ENCODE assay signal across 11 cellular contexts in genomic region chrX:119990995-119991787, GRCh38. TPM values are rescaled to one million over a fixed set of nuclear protein-coding genes. Genes with fewer than 3 reads are reported as not detected.
DNase-seq lines count a peak whose midpoint lies in the region; ATAC-seq and TF ChIP-seq lines count a peak whose summit lies in the region.
"Had no signal": no experiment of that assay in that cellular context is flagged by ENCODE, and none has a peak within 500 bp of the region (broad histone marks: within the 10 kb centered on the region; RNA-seq: fewer than 3 reads in every experiment).

No MANE protein-coding gene starts in this region.

- no peaks in the 10 kb centered on the region for H3K36me3 ChIP-seq in suprapubic skin

- CTCF ChIA-PET in activated naive CD4-positive, alpha-beta T cell treated with anti-CD3 and anti-CD28 coated beads, Interleukin-2, amount 10 ng/mL, durations not matched to agents 7 days and 5 days (lab: Charles Lee): interaction anchor here (1.0 kb wide), 2 partner anchors 9 to 10 kb away, joined by 3 to 4 read pairs; no protein-coding TSS in a partner anchor
- CTCF ChIA-PET in activated CD4-positive, alpha-beta memory T cell treated with anti-CD3 and anti-CD28 coated beads, Interleukin-2, amount 10 ng/mL, durations not matched to agents 7 days and 5 days (lab: Charles Lee): interaction anchor here (0.9 to 1.6 kb wide), 2 partner anchors 10 kb away, joined by 3 to 6 read pairs; no protein-coding TSS in a partner anchor

- H3K4me3 ChIP-seq in suprapubic skin: peak overlapping the region; percentile 41

- 28% methylated on average over 48 of the region's 48 CpGs for WGBS in suprapubic skin

- no peak overlapping the region for H3K27ac Mint-ChIP-seq in activated naive CD4-positive, alpha-beta T cell treated with anti-CD3 and anti-CD28 coated beads, Interleukin-2, amount 10 ng/mL, durations not matched to agents 7 days and 5 days
- no peak overlapping the region for H3K27ac Mint-ChIP-seq in activated CD4-positive, alpha-beta memory T cell treated with anti-CD3 and anti-CD28 coated beads, Interleukin-2, amount 10 ng/mL, durations not matched to agents 7 days and 5 days

- no peaks in the 10 kb centered on the region for H3K9me3 Mint-ChIP-seq in activated naive CD4-positive, alpha-beta T cell treated with anti-CD3 and anti-CD28 coated beads, Interleukin-2, amount 10 ng/mL, durations not matched to agents 7 days and 5 days
- H3K9me3 Mint-ChIP-seq in activated CD4-positive, alpha-beta memory T cell treated with anti-CD3 and anti-CD28 coated beads, Interleukin-2, amount 10 ng/mL, durations not matched to agents 7 days and 5 days: no peaks in the 10 kb centered on the region

- H3K36me3 Mint-ChIP-seq in activated naive CD4-positive, alpha-beta T cell treated with anti-CD3 and anti-CD28 coated beads, Interleukin-2, amount 10 ng/mL, durations not matched to agents 7 days and 5 days: no peaks in the 10 kb centered on the region
- no peaks in the 10 kb centered on the region for H3K36me3 Mint-ChIP-seq in activated CD4-positive, alpha-beta memory T cell treated with anti-CD3 and anti-CD28 coated beads, Interleukin-2, amount 10 ng/mL, durations not matched to agents 7 days and 5 days (ENCODE audit: low read depth)

- H3K4me3 Mint-ChIP-seq in activated naive CD4-positive, alpha-beta T cell treated with anti-CD3 and anti-CD28 coated beads, Interleukin-2, amount 10 ng/mL, durations not matched to agents 7 days and 5 days: peak overlapping the region; percentile 44
- H3K4me3 Mint-ChIP-seq in activated CD4-positive, alpha-beta memory T cell treated with anti-CD3 and anti-CD28 coated beads, Interleukin-2, amount 10 ng/mL, durations not matched to agents 7 days and 5 days: peak overlapping the region; percentile 37

- H3K4me1 Mint-ChIP-seq in activated naive CD4-positive, alpha-beta T cell treated with anti-CD3 and anti-CD28 coated beads, Interleukin-2, amount 10 ng/mL, durations not matched to agents 7 days and 5 days: peaks cover 16% of the 10 kb centered on the region
- peaks cover 13% of the 10 kb centered on the region for H3K4me1 Mint-ChIP-seq in activated CD4-positive, alpha-beta memory T cell treated with anti-CD3 and anti-CD28 coated beads, Interleukin-2, amount 10 ng/mL, durations not matched to agents 7 days and 5 days

- H3K27me3 ChIP-seq in suprapubic skin: peaks cover 78% of the 10 kb centered on the region

- ATAC-seq in HG03139 (IDR thresholded peaks at IDR 0.05; ENCODE audit: unreplicated experiment) (no peak), GM21786 (IDR thresholded peaks at IDR 0.05; ENCODE audit: unreplicated experiment) (no peak)
- ATAC-seq: HCT116 had no signal

- peaks cover 76% of the 10 kb centered on the region for H3K27me3 Mint-ChIP-seq in activated naive CD4-positive, alpha-beta T cell treated with anti-CD3 and anti-CD28 coated beads, Interleukin-2, amount 10 ng/mL, durations not matched to agents 7 days and 5 days
- peaks cover 65% of the 10 kb centered on the region for H3K27me3 Mint-ChIP-seq in activated CD4-positive, alpha-beta memory T cell treated with anti-CD3 and anti-CD28 coated beads, Interleukin-2, amount 10 ng/mL, durations not matched to agents 7 days and 5 days

- no peak overlapping the region for H3K27ac ChIP-seq in suprapubic skin

- TF ChIP-seq POLR2A in suprapubic skin (IDR thresholded peaks at IDR 0.05): no peak

- no peak for TF ChIP-seq CTCF in suprapubic skin (IDR thresholded peaks at IDR 0.05)

- TF ChIP-seq EP300 in suprapubic skin (IDR thresholded peaks at IDR 0.05): no peak

- H3K4me1 ChIP-seq in suprapubic skin: peaks cover 14% of the 10 kb centered on the region

- no peaks in the 10 kb centered on the region for H3K9me3 ChIP-seq in suprapubic skin

- POLR2A ChIA-PET in activated CD4-positive, alpha-beta memory T cell treated with anti-CD3 and anti-CD28 coated beads, Interleukin-2, amount 10 ng/mL, durations not matched to agents 7 days and 5 days (lab: Charles Lee): interaction anchor here (1.3 kb wide), 1 partner anchor 10 kb away, joined by 4 read pairs; no protein-coding TSS in a partner anchor

- DNase-seq in activated naive CD4-positive, alpha-beta T cell treated with anti-CD3 and anti-CD28 coated beads, Interleukin-2, amount 10 ng/mL, durations not matched to agents 7 days and 5 days: no peak
- no peak for DNase-seq in activated naive CD4-positive, alpha-beta T cell (lab: John Stamatoyannopoulos, UW)
- no peak for DNase-seq in activated CD4-positive, alpha-beta memory T cell treated with anti-CD3 and anti-CD28 coated beads, Interleukin-2, amount 10 ng/mL, durations not matched to agents 7 days and 5 days
- DNase-seq in islet precursor cell: peak; percentile 54
- no peak for DNase-seq in suprapubic skin (ENCODE audit: low spot score in 2 of 2)
- no peak for DNase-seq in nucleus accumbens (lab: John Stamatoyannopoulos, UW)
- DNase-seq: kidney, NCI-H446 had no signal

RNA-seq across cellular contexts. Expression of gene NKAP, which starts 47.6 kb away (rescaled TPM):
- 10 to 100 TPM; 10.2 to 10.4 TPM for total RNA-seq in activated CD4-positive, alpha-beta memory T cell treated with anti-CD3 and anti-CD28 coated beads, Interleukin-2, amount 10 ng/mL, durations not matched to agents 7 days and 5 days
- total RNA-seq in suprapubic skin: 10 to 100 TPM in 1 of 4 donors, 1 to 10 TPM in 3; 4.0 to 11.7 (median 6.5) TPM
